14 cellular contexts compared by ENCODE assay signal in the genomic region with DNA sequence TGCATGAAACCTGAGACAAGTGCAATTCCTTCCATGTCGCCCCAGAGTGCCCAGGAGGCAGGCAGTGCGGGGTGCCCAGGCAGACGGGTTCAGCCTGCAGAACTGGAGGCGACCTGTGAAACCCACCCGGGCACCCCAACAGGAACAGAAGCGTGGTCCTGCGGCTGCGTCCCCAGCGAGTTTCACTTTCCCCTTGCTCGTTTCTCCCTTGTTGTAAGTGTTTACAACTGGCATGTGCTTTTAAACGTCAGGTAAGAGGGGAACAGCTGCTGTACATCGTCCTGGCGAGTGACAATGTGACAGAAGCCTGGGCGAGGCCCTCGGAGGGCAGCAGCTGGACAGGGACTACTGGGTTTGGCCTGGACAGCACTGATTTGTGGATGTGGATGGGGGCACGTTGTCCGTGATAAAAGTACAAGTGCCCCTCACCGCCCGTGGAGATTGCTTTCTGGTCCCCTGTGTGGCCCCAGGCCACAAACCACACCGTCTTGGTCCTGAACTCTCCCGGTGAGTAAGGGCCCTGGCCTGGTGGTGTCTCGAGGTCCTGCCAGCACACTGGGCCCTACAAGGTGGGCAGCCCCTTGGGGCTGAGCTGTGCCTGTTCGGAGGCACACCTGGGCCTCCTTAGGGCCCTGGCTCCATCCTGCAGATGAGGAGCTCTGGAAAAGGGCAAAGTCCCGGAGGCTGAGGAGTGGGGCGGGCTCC. TPM values are rescaled to one million over a fixed set of nuclear protein-coding genes. Genes with fewer than 3 reads are reported as not detected.
DNase-seq lines count a peak whose midpoint lies in the region; ATAC-seq and TF ChIP-seq lines count a peak whose summit lies in the region.
"Had no signal": no experiment of that assay in that cellular context is flagged by ENCODE, and none has a peak within 500 bp of the region (broad histone marks: within the 10 kb centered on the region; RNA-seq: fewer than 3 reads in every experiment).

No MANE protein-coding gene starts in this region.

- peaks cover 23% of the 10 kb centered on the region for H3K4me1 ChIP-seq in effector memory CD4-positive, alpha-beta T cell (ENCODE audit: control insufficient read depth, insufficient read depth, low read length, poor library complexity, severe bottlenecking)

- peak overlapping the region; percentile 85 for H3K4me3 Mint-ChIP-seq in CD4-positive, alpha-beta T cell
- H3K4me3 Mint-ChIP-seq: GM23338 had no signal

- no peaks in the 10 kb centered on the region for H3K9me3 ChIP-seq in CD4-positive, alpha-beta T cell (ENCODE audit: control insufficient read depth, low read length)
- no peaks in the 10 kb centered on the region for H3K9me3 ChIP-seq in effector memory CD4-positive, alpha-beta T cell (ENCODE audit: control insufficient read depth, low read length)
- H3K9me3 ChIP-seq: esophagus squamous epithelium had no signal

- ATAC-seq in CD4-positive, alpha-beta T cell (ENCODE audit: poor library complexity) = peak; percentile 19
- ATAC-seq in GM18511 (IDR thresholded peaks at IDR 0.05; ENCODE audit: unreplicated experiment) (peak; percentile 72), HG03521 (IDR thresholded peaks at IDR 0.05; ENCODE audit: unreplicated experiment) (no peak), HG02970 (IDR thresholded peaks at IDR 0.05; ENCODE audit: low FRiP score, unreplicated experiment) (no peak)
- ATAC-seq: GM23338 had no signal

- H3K27me3 Mint-ChIP-seq in CD4-positive, alpha-beta T cell = peaks cover 45% of the 10 kb centered on the region

- no peaks in the 10 kb centered on the region for H3K36me3 Mint-ChIP-seq in CD4-positive, alpha-beta T cell (ENCODE audit: low read depth)

- no peak for TF ChIP-seq RAD21 in Ishikawa (IDR thresholded peaks at IDR 0.05; ENCODE audit: low read depth)

- peak overlapping the region; percentile 40 for H3K4me3 ChIP-seq in effector memory CD4-positive, alpha-beta T cell (ENCODE audit: insufficient read depth, low read depth, low read length, poor library complexity, severe bottlenecking)
- H3K4me3 ChIP-seq: GM23338 had no signal

- intact Hi-C loops in CD4-positive, alpha-beta T cell (cut with DNase I, micrococcal nuclease) = no loop called here

- H3K36me3 ChIP-seq in effector memory CD4-positive, alpha-beta T cell (ENCODE audit: control insufficient read depth, insufficient read depth, low read length) = no peaks in the 10 kb centered on the region
- H3K36me3 ChIP-seq: esophagus squamous epithelium had no signal

- H3K9me3 Mint-ChIP-seq in CD4-positive, alpha-beta T cell = no peaks in the 10 kb centered on the region
- H3K9me3 Mint-ChIP-seq: GM23338 had no signal

- H3K27ac Mint-ChIP-seq in CD4-positive, alpha-beta T cell = no peak overlapping the region
- H3K27ac Mint-ChIP-seq: GM23338 had no signal

- no peak for TF ChIP-seq EP300 in Ishikawa (IDR thresholded peaks at IDR 0.05; ENCODE audit: borderline replicate concordance)

- TF ChIP-seq CTCF in CD4-positive, alpha-beta T cell (IDR thresholded peaks at IDR 0.05) = no peak

- POLR2A ChIA-PET in CD4-positive, alpha-beta T cell (lab: Charles Lee) = no interaction called here

- H3K27ac ChIP-seq in CD4-positive, alpha-beta T cell (ENCODE audit: low read depth, low read length) = no peak overlapping the region
- no peak overlapping the region for H3K27ac ChIP-seq in effector memory CD4-positive, alpha-beta T cell (ENCODE audit: insufficient read depth, low read length, poor library complexity, severe bottlenecking)
- H3K27ac ChIP-seq: esophagus squamous epithelium had no signal

- peaks cover 21% of the 10 kb centered on the region for H3K4me1 Mint-ChIP-seq in CD4-positive, alpha-beta T cell (ENCODE audit: low read depth)

- DNase-seq in CD4-positive, alpha-beta T cell = no peak
- DNase-seq in effector memory CD4-positive, alpha-beta T cell = no peak
- DNase-seq in EL = no peak
- DNase-seq in DMS 273 (lab: John Stamatoyannopoulos, UW; ENCODE audit: unreplicated experiment) = no peak
- DNase-seq: amygdala, esophagus squamous epithelium, NCI-H526 treated with DMSO at 0.1 percent for 48 hours, retina had no signal

- peaks cover 58% of the 10 kb centered on the region for H3K27me3 ChIP-seq in CD4-positive, alpha-beta T cell (ENCODE audit: control insufficient read depth, insufficient read depth, low read length)
- peaks cover 50% of the 10 kb centered on the region for H3K27me3 ChIP-seq in effector memory CD4-positive, alpha-beta T cell (replicated peaks; ENCODE audit: control insufficient read depth, insufficient read depth, low read length, poor library complexity, severe bottlenecking)

- CTCF ChIA-PET in CD4-positive, alpha-beta T cell (lab: Charles Lee) = no interaction called here

TF ChIP-seq in Ishikawa, 13 proteins besides CTCF, POLR2A, EP300 and RAD21:
- TF ChIP-seq, protein P1, sequence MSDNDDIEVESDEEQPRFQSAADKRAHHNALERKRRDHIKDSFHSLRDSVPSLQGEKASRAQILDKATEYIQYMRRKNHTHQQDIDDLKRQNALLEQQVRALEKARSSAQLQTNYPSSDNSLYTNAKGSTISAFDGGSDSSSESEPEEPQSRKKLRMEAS (IDR thresholded peaks at IDR 0.05) = no peak
- peak; percentile 28; the same call in 1 of the 2 replicates for TF ChIP-seq REST (IDR thresholded peaks at IDR 0.05; ENCODE audit: low read depth)

RNA-seq across cellular contexts. Expression of gene VENTX, which starts 4.0 kb away (rescaled TPM):
- total RNA-seq in CD4-positive, alpha-beta T cell = under 1 TPM; 0.11 to 0.14 TPM
- total RNA-seq: kidney epithelial cell had no signal

RNA-seq across cellular contexts. Expression of gene UTF1, which starts 11.6 kb away (rescaled TPM):
- total RNA-seq in CD4-positive, alpha-beta T cell = not detected
- total RNA-seq: esophagus squamous epithelium, kidney epithelial cell had no signal

RNA-seq across cellular contexts. Expression of gene ADAM8, which starts 35.0 kb away (rescaled TPM):
- 10 to 100 TPM; 95.6 to 95.9 TPM for total RNA-seq in CD4-positive, alpha-beta T cell

Comparison
In these comparisons a context has a peak if more than half of its experiments do, and no peak if none do; other contexts are left out.
1. ATAC-seq: peak in CD4-positive, alpha-beta T cell (single experiment) and GM18511 (single experiment); none in HG03521 (single experiment) and HG02970 (single experiment).